ENCODE assay signal across 27 cellular contexts in genomic region chr2:30134582-30134981, GRCh38.
"Had no signal": no experiment of that assay in that cellular context is flagged by ENCODE, and none has a peak within 500 bp of the region (broad histone marks: within the 10 kb centered on the region; RNA-seq: fewer than 3 reads in every experiment).

No MANE protein-coding gene starts in this region.

- H3K9me3 ChIP-seq: ascending aorta, breast epithelium, colonic mucosa had no signal

- DNase-seq: activated CD4-positive, alpha-beta memory T cell treated with anti-CD3 and anti-CD28 coated beads for 36 hours; activated CD4-positive, alpha-beta T cell treated with anti-CD3 and anti-CD28 coated beads for 36 hours; activated CD4-positive, alpha-beta T cell treated with anti-CD3 and anti-CD28 coated beads, Interleukin-2, amount 10 ng/mL, durations not matched to agents 24 days and 14 days; activated CD4-positive, CD25-positive, alpha-beta regulatory T cell; activated CD4-positive, CD25-positive, alpha-beta regulatory T cell treated with anti-CD3 and anti-CD28 coated beads, Interleukin-2, amount 50 U/mL, for 72 hours; activated CD8-positive, alpha-beta memory T cell treated with anti-CD3 and anti-CD28 coated beads, Interleukin-2, amount 10 ng/mL, durations not matched to agents 7 days and 5 days; activated CD8-positive, alpha-beta memory T cell treated with anti-CD3 and anti-CD28 coated beads, Interleukin-2, amount 50 U/mL, for 48 hours; activated CD8-positive, alpha-beta T cell treated with anti-CD3 and anti-CD28 coated beads, Interleukin-2, amount 10 ng/mL, durations not matched to agents 7 days and 5 days; activated gamma-delta T cell; activated naive CD4-positive, alpha-beta T cell; activated naive CD4-positive, alpha-beta T cell treated with anti-CD3 and anti-CD28 coated beads, Interleukin-2, amount 10 ng/mL, durations not matched to agents 7 days and 5 days; activated naive CD8-positive, alpha-beta T cell treated with anti-CD3 and anti-CD28 coated beads, Interleukin-2, amount 10 ng/mL, durations not matched to agents 7 days and 5 days; activated T-cell treated with anti-CD3 and anti-CD28 coated beads for 4 hours; activated T-cell treated with anti-CD3 and anti-CD28 coated beads, Interleukin-2, amount 50 U/mL, for 24 hours; activated T-cell treated with anti-CD3 and anti-CD28 coated beads, Interleukin-2, amount 50 U/mL, for 72 hours; central memory CD4-positive, alpha-beta T cell; cerebellar nuclear complex; colonic mucosa; dorsolateral prefrontal cortex; effector memory CD4-positive, alpha-beta T cell; endodermal cell; foreskin fibroblast; head of caudate nucleus; T-helper 2 cell had no signal

- H3K4me1 ChIP-seq: ascending aorta, breast epithelium, colonic mucosa had no signal

- H3K36me3 ChIP-seq: ascending aorta, breast epithelium, cardiac muscle cell, colonic mucosa had no signal

- H3K27me3 ChIP-seq: ascending aorta, breast epithelium, cardiac muscle cell, colonic mucosa, dorsolateral prefrontal cortex had no signal

- H3K27ac ChIP-seq: ascending aorta, breast epithelium, cardiac muscle cell, colonic mucosa, dorsolateral prefrontal cortex had no signal

- H3K4me3 ChIP-seq: ascending aorta, breast epithelium, cardiac muscle cell, colonic mucosa, dorsolateral prefrontal cortex had no signal
